ENCODE assay signal across 7 cellular contexts in the genomic region with DNA sequence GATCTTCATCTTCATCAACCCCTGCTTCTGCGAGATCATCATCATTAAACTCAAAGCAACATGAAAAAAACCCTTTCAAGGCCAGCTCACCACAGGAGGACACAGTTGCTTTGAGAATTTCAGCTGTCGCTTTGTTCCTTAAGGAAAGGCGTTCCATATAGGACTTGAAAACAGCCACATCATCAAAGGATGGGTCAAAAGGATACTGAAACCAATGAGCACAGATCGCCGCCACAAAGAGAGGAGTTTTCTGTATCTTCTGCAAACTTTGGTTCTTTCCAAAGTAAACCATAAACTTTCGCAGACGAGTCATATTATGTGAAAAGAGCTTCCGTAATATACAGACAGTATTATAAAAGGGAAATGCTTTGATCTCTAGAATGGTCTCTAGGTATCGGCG. TPM values are rescaled to one million over a fixed set of nuclear protein-coding genes. Genes with fewer than 3 reads are reported as not detected.
DNase-seq lines count a peak whose midpoint lies in the region; ATAC-seq, FAIRE-seq and TF ChIP-seq lines count a peak whose summit lies in the region.
"Not testable (repeated sequence)": the region's sequence is repeated elsewhere in the genome, so short reads cannot be mapped to it uniquely, and the experiment has no call there.

No MANE protein-coding gene starts in this region.

- not testable (repeated sequence) for H3K27ac Mint-ChIP-seq in activated CD4-positive, alpha-beta T cell treated with anti-CD3 and anti-CD28 coated beads for 36 hours; activated T-helper 17 cell treated with anti-CD3 and anti-CD28 coated beads, Interleukin-2, amount 50 U/mL, for 72 hours; activated naive CD8-positive, alpha-beta T cell treated with anti-CD3 and anti-CD28 coated beads, Interleukin-2, amount 50 U/mL, for 24 hours; stimulated activated effector memory CD8-positive, alpha-beta T cell treated with anti-CD3 and anti-CD28 coated beads, Interleukin-12 subunit alpha, Interleukin-12 subunit beta, amount 100 ng/mL, for 72 hours; stimulated activated naive CD8-positive, alpha-beta T cell treated with anti-CD3 and anti-CD28 coated beads, Interleukin-15, amount 100 ng/mL, for 72 hours

- POLR2A ChIA-PET in OCI-LY7 (lab: Charles Lee); activated CD4-positive, alpha-beta T cell treated with anti-CD3 and anti-CD28 coated beads for 36 hours (lab: Charles Lee); K562 (lab: Yijun Ruan, JAX): not testable (repeated sequence)

- not testable (repeated sequence) for H3K9ac ChIP-seq in K562 (ENCODE audit: insufficient read depth in 1 of 2, low read depth in 2 of 2, low read length in 2 of 2)

- TF ChIP-seq POLR2A in K562 (conservative IDR thresholded peaks at IDR 0.05), result not testable (repeated sequence)

- not testable (repeated sequence) for H2AFZ ChIP-seq in OCI-LY7 (ENCODE audit: low read length); K562 (ENCODE audit: low read depth, low read length)

- not testable (repeated sequence) for H3K79me2 ChIP-seq in OCI-LY7 (ENCODE audit: insufficient read depth, low read depth, low read length); K562 (ENCODE audit: control insufficient read depth, insufficient read depth, low read length)

- FAIRE-seq in K562 (lab: Jason Lieb, UNC), result not testable (repeated sequence)

- H3K36me3 ChIP-seq in OCI-LY7 (ENCODE audit: insufficient read depth, low read length); K562 (ENCODE audit: control insufficient read depth, insufficient read depth, low read length): not testable (repeated sequence)

- CTCF ChIA-PET in OCI-LY7 (lab: Charles Lee; ENCODE audit: unreplicated experiment); activated CD4-positive, alpha-beta T cell treated with anti-CD3 and anti-CD28 coated beads for 36 hours (lab: Charles Lee); K562 (lab: Yijun Ruan, JAX; ENCODE audit: low intra/inter-chr PET ratio): not testable (repeated sequence)

- in situ Hi-C loops in K562 (cut with MboI), result not testable (repeated sequence)

- no CpG with 5 or more reads among the region's 10 CpGs for WGBS in K562 (ENCODE audit: insufficient coverage, low coverage, missing lambda C conversion rate)

- not testable (repeated sequence) for H3K9me3 ChIP-seq in OCI-LY7 (ENCODE audit: low read length); K562 (replicated peaks; ENCODE audit: control insufficient read depth, insufficient read depth, low read depth, low read length)

- H3K4me3 Mint-ChIP-seq in activated CD4-positive, alpha-beta T cell treated with anti-CD3 and anti-CD28 coated beads for 36 hours; activated T-helper 17 cell treated with anti-CD3 and anti-CD28 coated beads, Interleukin-2, amount 50 U/mL, for 72 hours; activated naive CD8-positive, alpha-beta T cell treated with anti-CD3 and anti-CD28 coated beads, Interleukin-2, amount 50 U/mL, for 24 hours; stimulated activated effector memory CD8-positive, alpha-beta T cell treated with anti-CD3 and anti-CD28 coated beads, Interleukin-12 subunit alpha, Interleukin-12 subunit beta, amount 100 ng/mL, for 72 hours; stimulated activated naive CD8-positive, alpha-beta T cell treated with anti-CD3 and anti-CD28 coated beads, Interleukin-15, amount 100 ng/mL, for 72 hours: not testable (repeated sequence)

- TF ChIP-seq RAD21 in K562 (CRISPR knock-in tag; conservative IDR thresholded peaks at IDR 0.05 in 1 of 2, IDR thresholded peaks at IDR 0.05 in 1 of 2), result not testable (repeated sequence)

- not testable (repeated sequence) for H3K27me3 ChIP-seq in K562 (ENCODE audit: control insufficient read depth in 2 of 2, insufficient read depth in 2 of 2, low read length in 2 of 2)

- not testable (repeated sequence) for H3K9me2 ChIP-seq in OCI-LY7 (ENCODE audit: insufficient read depth, low read length)

- H3K27ac ChIP-seq in OCI-LY7 (ENCODE audit: low read depth, low read length, poor library complexity, severe bottlenecking); K562 (ENCODE audit: extremely low read depth, low read depth, low read length): not testable (repeated sequence)

- not testable (repeated sequence) for H3K9me3 Mint-ChIP-seq in activated CD4-positive, alpha-beta T cell treated with anti-CD3 and anti-CD28 coated beads for 36 hours (ENCODE audit: low read depth); activated T-helper 17 cell treated with anti-CD3 and anti-CD28 coated beads, Interleukin-2, amount 50 U/mL, for 72 hours; activated naive CD8-positive, alpha-beta T cell treated with anti-CD3 and anti-CD28 coated beads, Interleukin-2, amount 50 U/mL, for 24 hours; stimulated activated effector memory CD8-positive, alpha-beta T cell treated with anti-CD3 and anti-CD28 coated beads, Interleukin-12 subunit alpha, Interleukin-12 subunit beta, amount 100 ng/mL, for 72 hours; stimulated activated naive CD8-positive, alpha-beta T cell treated with anti-CD3 and anti-CD28 coated beads, Interleukin-15, amount 100 ng/mL, for 72 hours

- not testable (repeated sequence) for H3K4me1 ChIP-seq in OCI-LY7 (ENCODE audit: insufficient read depth, low read length, poor library complexity, severe bottlenecking); K562 (replicated peaks in 1 of 2; ENCODE audit: control insufficient read depth in 2 of 2, insufficient read depth in 2 of 2, low read length in 2 of 2)

- not testable (repeated sequence) for TF ChIP-seq EP300 in K562 (IDR thresholded peaks at IDR 0.05; ENCODE audit: low read length)

- peak; percentile 36 for ATAC-seq in activated CD4-positive, alpha-beta T cell treated with anti-CD3 and anti-CD28 coated beads for 36 hours
- ATAC-seq in activated T-helper 17 cell treated with anti-CD3 and anti-CD28 coated beads, Interleukin-2, amount 50 U/mL, for 72 hours (replicated peaks), result peak; percentile 67
- ATAC-seq in activated naive CD8-positive, alpha-beta T cell treated with anti-CD3 and anti-CD28 coated beads, Interleukin-2, amount 50 U/mL, for 24 hours, result peak; percentile 46
- ATAC-seq in K562, result not testable (repeated sequence)
- ATAC-seq in stimulated activated effector memory CD8-positive, alpha-beta T cell treated with anti-CD3 and anti-CD28 coated beads, Interleukin-12 subunit alpha, Interleukin-12 subunit beta, amount 100 ng/mL, for 72 hours, result peak; percentile 21
- peak; percentile 49 for ATAC-seq in stimulated activated naive CD8-positive, alpha-beta T cell treated with anti-CD3 and anti-CD28 coated beads, Interleukin-15, amount 100 ng/mL, for 72 hours

- not testable (repeated sequence) for H3K9me1 ChIP-seq in K562 (ENCODE audit: control insufficient read depth, insufficient read depth, low read length)

- not testable (repeated sequence) for H3K4me1 Mint-ChIP-seq in activated CD4-positive, alpha-beta T cell treated with anti-CD3 and anti-CD28 coated beads for 36 hours; activated T-helper 17 cell treated with anti-CD3 and anti-CD28 coated beads, Interleukin-2, amount 50 U/mL, for 72 hours; activated naive CD8-positive, alpha-beta T cell treated with anti-CD3 and anti-CD28 coated beads, Interleukin-2, amount 50 U/mL, for 24 hours; stimulated activated effector memory CD8-positive, alpha-beta T cell treated with anti-CD3 and anti-CD28 coated beads, Interleukin-12 subunit alpha, Interleukin-12 subunit beta, amount 100 ng/mL, for 72 hours; stimulated activated naive CD8-positive, alpha-beta T cell treated with anti-CD3 and anti-CD28 coated beads, Interleukin-15, amount 100 ng/mL, for 72 hours

- BruUV-seq in OCI-LY7 (replicated peaks; lab: Mats Ljungman, UMichigan) (TSS peak; percentile 66), K562 (replicated peaks; lab: Mats Ljungman, UMichigan) (TSS peak; percentile 57)

- H3K36me3 Mint-ChIP-seq in activated CD4-positive, alpha-beta T cell treated with anti-CD3 and anti-CD28 coated beads for 36 hours (ENCODE audit: low read depth); activated T-helper 17 cell treated with anti-CD3 and anti-CD28 coated beads, Interleukin-2, amount 50 U/mL, for 72 hours (ENCODE audit: low read depth); activated naive CD8-positive, alpha-beta T cell treated with anti-CD3 and anti-CD28 coated beads, Interleukin-2, amount 50 U/mL, for 24 hours (ENCODE audit: low read depth); stimulated activated effector memory CD8-positive, alpha-beta T cell treated with anti-CD3 and anti-CD28 coated beads, Interleukin-12 subunit alpha, Interleukin-12 subunit beta, amount 100 ng/mL, for 72 hours: not testable (repeated sequence)

- not testable (repeated sequence) for H3K4me2 ChIP-seq in OCI-LY7 (ENCODE audit: low read length); K562 (ENCODE audit: insufficient read depth, low read length)

- not testable (repeated sequence) for TF ChIP-seq CTCF in OCI-LY7 (conservative IDR thresholded peaks at IDR 0.05; ENCODE audit: low read length); K562 (IDR thresholded peaks at IDR 0.05 in 2 of 3, conservative IDR thresholded peaks at IDR 0.05 in 1 of 3; ENCODE audit: insufficient read depth in 2 of 3, low read depth in 1 of 3, low read length in 3 of 3)

- H4K20me1 ChIP-seq in OCI-LY7 (ENCODE audit: insufficient read depth, low read length); K562 (replicated peaks; ENCODE audit: control insufficient read depth, insufficient read depth, low read length): not testable (repeated sequence)

- not testable (repeated sequence) for H3K27me3 Mint-ChIP-seq in activated CD4-positive, alpha-beta T cell treated with anti-CD3 and anti-CD28 coated beads for 36 hours; activated T-helper 17 cell treated with anti-CD3 and anti-CD28 coated beads, Interleukin-2, amount 50 U/mL, for 72 hours; activated naive CD8-positive, alpha-beta T cell treated with anti-CD3 and anti-CD28 coated beads, Interleukin-2, amount 50 U/mL, for 24 hours; stimulated activated naive CD8-positive, alpha-beta T cell treated with anti-CD3 and anti-CD28 coated beads, Interleukin-15, amount 100 ng/mL, for 72 hours

- DNase-seq in OCI-LY7 (ENCODE audit: low spot score); activated CD4-positive, alpha-beta T cell treated with anti-CD3 and anti-CD28 coated beads for 36 hours; activated naive CD8-positive, alpha-beta T cell treated with anti-CD3 and anti-CD28 coated beads, Interleukin-2, amount 50 U/mL, for 24 hours; K562 (ENCODE audit: extremely low read depth in 1 of 4, low spot score in 3 of 4); stimulated activated effector memory CD8-positive, alpha-beta T cell treated with anti-CD3 and anti-CD28 coated beads, Interleukin-12 subunit alpha, Interleukin-12 subunit beta, amount 100 ng/mL, for 72 hours (ENCODE audit: low spot score in 2 of 2); stimulated activated naive CD8-positive, alpha-beta T cell treated with anti-CD3 and anti-CD28 coated beads, Interleukin-15, amount 100 ng/mL, for 72 hours: not testable (repeated sequence)

- intact Hi-C loops in OCI-LY7 (cut with micrococcal nuclease; ENCODE audit: unreplicated experiment); activated CD4-positive, alpha-beta T cell treated with anti-CD3 and anti-CD28 coated beads for 36 hours (cut with DNase I, micrococcal nuclease); K562 (cut with micrococcal nuclease): not testable (repeated sequence)

- H3K4me3 ChIP-seq in OCI-LY7 (ENCODE audit: low read depth, low read length, poor library complexity, severe bottlenecking); K562: not testable (repeated sequence)

RNA-seq across cellular contexts. Expression of a gene that starts 40.3 kb away (rescaled TPM):
- 8.0 and 8.8 TPM in 2 replicates for total RNA-seq in OCI-LY7 (2014; rRNA removed; shearing (Covaris generic))
- total RNA-seq in OCI-LY7 (2022) (14.0 and 15.7 TPM in 2 replicates), K562 (2014; rRNA removed) (1.5 and 2.8 TPM in 2 replicates), K562 (2014; rRNA removed; fragmentation: Illumina TruSeq; extraction: Trizol) (6.3 and 6.4 TPM in 2 replicates), K562 (2015; rRNA removed; fragmentation: Illumina TruSeq; extraction: Trizol) (4.8 and 6.2 TPM in 2 replicates), K562 (2021) (2.9 and 3.6 TPM in 2 replicates)
- 1 to 10 TPM in 1 of 2 experiments, under 1 TPM in 1; 0.91 to 1.5 TPM for total RNA-seq in activated CD4-positive, alpha-beta T cell treated with anti-CD3 and anti-CD28 coated beads for 36 hours
- total RNA-seq in activated T-helper 17 cell treated with anti-CD3 and anti-CD28 coated beads, Interleukin-2, amount 50 U/mL, for 72 hours, result 1 to 10 TPM; 6.3 to 8.5 TPM
- total RNA-seq in K562 (2011; cell fraction: chromatin; rRNA removed; ENCODE audit: low replicate concordance), result 18.7 and 27.7 TPM in 2 replicates
- 9.2 and 9.8 TPM in 2 replicates for total RNA-seq in K562 (2011; cell fraction: nucleolus; rRNA removed)
- 27.1 and 39.6 TPM in 2 replicates for total RNA-seq in K562 (2011; cell fraction: nucleoplasm; rRNA removed)
- polyA plus RNA-seq in K562 (2011; rRNA removed) (4.1 and 4.3 TPM in 2 replicates), K562 (2014; fragmentation: Illumina TruSeq; extraction: Trizol) (2.6 and 4.0 TPM in 2 replicates), K562 (2014; fragmentation: Nextera tagmentation; extraction: Ambion mirVana) (1 to 10 TPM; 2.1 to 2.4 TPM), K562 (2014; rRNA removed) (3.3 and 3.6 TPM in 2 replicates)
- polyA plus RNA-seq in K562 (2011; cell fraction: cytosol; rRNA removed), result 0.73 and 1.5 TPM in 2 replicates
- 5.1 and 5.5 TPM in 2 replicates for polyA plus RNA-seq in K562 (2011; cell fraction: nucleus; rRNA removed)
- 3.6 and 6.6 TPM in 2 replicates for polyA plus RNA-seq in K562 (2012)
- 4.1 and 9.9 TPM in 2 replicates for polyA minus RNA-seq in K562 (2011; rRNA and poly(A)+ RNA removed)
- 0.64 and 0.95 TPM in 2 replicates for polyA minus RNA-seq in K562 (2011; cell fraction: cytosol; rRNA and poly(A)+ RNA removed)
- polyA minus RNA-seq in K562 (2011; cell fraction: nucleus; rRNA and poly(A)+ RNA removed), result 4.4 and 6.3 TPM in 2 replicates

RNA-seq across cellular contexts. Expression of a gene that starts 60.0 kb away (rescaled TPM):
- 45.4 and 54.1 TPM in 2 replicates for total RNA-seq in OCI-LY7 (2014; rRNA removed; shearing (Covaris generic))
- total RNA-seq in OCI-LY7 (2022), result 54.2 and 62.7 TPM in 2 replicates
- 10 to 100 TPM; 65.3 to 75.9 TPM for total RNA-seq in activated CD4-positive, alpha-beta T cell treated with anti-CD3 and anti-CD28 coated beads for 36 hours
- total RNA-seq in activated T-helper 17 cell treated with anti-CD3 and anti-CD28 coated beads, Interleukin-2, amount 50 U/mL, for 72 hours, result 10 to 100 TPM; 51.7 to 53.8 TPM
- total RNA-seq in K562 (2011; cell fraction: chromatin; rRNA removed; ENCODE audit: low replicate concordance), result 35.5 and 79.8 TPM in 2 replicates
- total RNA-seq in K562 (2011; cell fraction: nucleolus; rRNA removed), result 26.1 and 31.0 TPM in 2 replicates
- 43.8 and 53.5 TPM in 2 replicates for total RNA-seq in K562 (2011; cell fraction: nucleoplasm; rRNA removed)
- 71.4 and 82.0 TPM in 2 replicates for total RNA-seq in K562 (2014; rRNA removed)
- 85.4 and 98.8 TPM in 2 replicates for total RNA-seq in K562 (2014; rRNA removed; fragmentation: Illumina TruSeq; extraction: Trizol)
- 83.4 and 94.5 TPM in 2 replicates for total RNA-seq in K562 (2015; rRNA removed; fragmentation: Illumina TruSeq; extraction: Trizol)
- 46.5 and 53.0 TPM in 2 replicates for total RNA-seq in K562 (2021)
- polyA plus RNA-seq in K562 (2011; rRNA removed), result 88.3 and 89.8 TPM in 2 replicates
- 38.4 and 40.6 TPM in 2 replicates for polyA plus RNA-seq in K562 (2011; cell fraction: cytosol; rRNA removed)
- 32.6 and 32.9 TPM in 2 replicates for polyA plus RNA-seq in K562 (2011; cell fraction: nucleus; rRNA removed)
- 26.1 and 102 TPM in 2 replicates for polyA plus RNA-seq in K562 (2012)
- polyA plus RNA-seq in K562 (2014; fragmentation: Illumina TruSeq; extraction: Trizol), result 78.3 and 85.4 TPM in 2 replicates
- polyA plus RNA-seq in K562 (2014; fragmentation: Nextera tagmentation; extraction: Ambion mirVana), result 100 to 1,000 TPM in 1 of 2 experiments, 10 to 100 TPM in 1; 65.8 to 112 TPM
- polyA plus RNA-seq in K562 (2014; rRNA removed), result 113 and 135 TPM in 2 replicates
- 45.5 and 50.0 TPM in 2 replicates for polyA minus RNA-seq in K562 (2011; rRNA and poly(A)+ RNA removed)
- polyA minus RNA-seq in K562 (2011; cell fraction: cytosol; rRNA and poly(A)+ RNA removed), result 16.3 and 17.1 TPM in 2 replicates
- 22.9 and 31.1 TPM in 2 replicates for polyA minus RNA-seq in K562 (2011; cell fraction: nucleus; rRNA and poly(A)+ RNA removed)
